Comparison of ENCODE assay signal across 2 cellular contexts in the genomic region with DNA sequence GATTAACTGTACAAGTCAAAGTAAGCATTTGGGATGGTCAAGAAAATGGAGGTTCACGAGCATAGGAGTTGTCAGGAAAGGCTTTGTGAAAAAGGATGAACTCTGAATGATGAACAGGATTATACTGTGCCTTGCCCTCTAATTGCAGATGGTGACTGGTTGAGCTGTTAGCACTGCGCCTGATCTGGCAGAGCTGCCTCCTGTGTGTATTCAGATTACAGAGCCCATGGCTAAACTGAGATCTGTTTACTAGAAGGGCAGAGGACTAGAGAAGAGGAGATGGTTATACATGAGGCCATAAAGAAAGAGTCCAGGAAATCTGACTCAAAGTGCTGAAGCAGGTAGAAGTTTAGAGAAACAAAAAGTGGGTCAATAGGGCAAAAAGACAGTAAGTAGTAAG.
TF ChIP-seq lines count a peak whose summit lies in the region.

No MANE protein-coding gene starts in this region.

TF ChIP-seq in SK-N-SH, 30 proteins besides CTCF, POLR2A, EP300 and RAD21 (continued from another document):
- TF ChIP-seq, protein P1, sequence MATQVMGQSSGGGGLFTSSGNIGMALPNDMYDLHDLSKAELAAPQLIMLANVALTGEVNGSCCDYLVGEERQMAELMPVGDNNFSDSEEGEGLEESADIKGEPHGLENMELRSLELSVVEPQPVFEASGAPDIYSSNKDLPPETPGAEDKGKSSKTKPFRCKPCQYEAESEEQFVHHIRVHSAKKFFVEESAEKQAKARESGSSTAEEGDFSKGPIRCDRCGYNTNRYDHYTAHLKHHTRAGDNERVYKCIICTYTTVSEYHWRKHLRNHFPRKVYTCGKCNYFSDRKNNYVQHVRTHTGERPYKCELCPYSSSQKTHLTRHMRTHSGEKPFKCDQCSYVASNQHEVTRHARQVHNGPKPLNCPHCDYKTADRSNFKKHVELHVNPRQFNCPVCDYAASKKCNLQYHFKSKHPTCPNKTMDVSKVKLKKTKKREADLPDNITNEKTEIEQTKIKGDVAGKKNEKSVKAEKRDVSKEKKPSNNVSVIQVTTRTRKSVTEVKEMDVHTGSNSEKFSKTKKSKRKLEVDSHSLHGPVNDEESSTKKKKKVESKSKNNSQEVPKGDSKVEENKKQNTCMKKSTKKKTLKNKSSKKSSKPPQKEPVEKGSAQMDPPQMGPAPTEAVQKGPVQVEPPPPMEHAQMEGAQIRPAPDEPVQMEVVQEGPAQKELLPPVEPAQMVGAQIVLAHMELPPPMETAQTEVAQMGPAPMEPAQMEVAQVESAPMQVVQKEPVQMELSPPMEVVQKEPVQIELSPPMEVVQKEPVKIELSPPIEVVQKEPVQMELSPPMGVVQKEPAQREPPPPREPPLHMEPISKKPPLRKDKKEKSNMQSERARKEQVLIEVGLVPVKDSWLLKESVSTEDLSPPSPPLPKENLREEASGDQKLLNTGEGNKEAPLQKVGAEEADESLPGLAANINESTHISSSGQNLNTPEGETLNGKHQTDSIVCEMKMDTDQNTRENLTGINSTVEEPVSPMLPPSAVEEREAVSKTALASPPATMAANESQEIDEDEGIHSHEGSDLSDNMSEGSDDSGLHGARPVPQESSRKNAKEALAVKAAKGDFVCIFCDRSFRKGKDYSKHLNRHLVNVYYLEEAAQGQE (IDR thresholded peaks at IDR 0.05; ENCODE audit: low read depth, low read length) = no peak

TF ChIP-seq in SK-N-SH treated with all-trans-retinoic acid at 6 μM for 48 hours, 23 proteins besides CTCF, POLR2A, EP300 and RAD21 (continued from another document):
- TF ChIP-seq, protein P2, sequence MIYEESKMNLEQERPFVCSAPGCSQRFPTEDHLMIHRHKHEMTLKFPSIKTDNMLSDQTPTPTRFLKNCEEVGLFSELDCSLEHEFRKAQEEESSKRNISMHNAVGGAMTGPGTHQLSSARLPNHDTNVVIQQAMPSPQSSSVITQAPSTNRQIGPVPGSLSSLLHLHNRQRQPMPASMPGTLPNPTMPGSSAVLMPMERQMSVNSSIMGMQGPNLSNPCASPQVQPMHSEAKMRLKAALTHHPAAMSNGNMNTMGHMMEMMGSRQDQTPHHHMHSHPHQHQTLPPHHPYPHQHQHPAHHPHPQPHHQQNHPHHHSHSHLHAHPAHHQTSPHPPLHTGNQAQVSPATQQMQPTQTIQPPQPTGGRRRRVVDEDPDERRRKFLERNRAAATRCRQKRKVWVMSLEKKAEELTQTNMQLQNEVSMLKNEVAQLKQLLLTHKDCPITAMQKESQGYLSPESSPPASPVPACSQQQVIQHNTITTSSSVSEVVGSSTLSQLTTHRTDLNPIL (CRISPR knock-in tag; IDR thresholded peaks at IDR 0.05; ENCODE audit: low read depth) = no peak
- TF ChIP-seq ZFP3 (CRISPR knock-in tag; IDR thresholded peaks at IDR 0.05) = no peak
- TF ChIP-seq ZFP30 (CRISPR knock-in tag; IDR thresholded peaks at IDR 0.05) = no peak
- TF ChIP-seq ZC3H10 (CRISPR knock-in tag; IDR thresholded peaks at IDR 0.05) = no peak
- TF ChIP-seq TOX (CRISPR knock-in tag; IDR thresholded peaks at IDR 0.05; ENCODE audit: borderline replicate concordance) = no peak
- TF ChIP-seq RARB (CRISPR knock-in tag; IDR thresholded peaks at IDR 0.05) = no peak
- no peak for TF ChIP-seq TCF4 (CRISPR knock-in tag; IDR thresholded peaks at IDR 0.05; ENCODE audit: borderline replicate concordance)
- no peak for TF ChIP-seq SNAI2 (CRISPR knock-in tag; IDR thresholded peaks at IDR 0.05)
- no peak for TF ChIP-seq ZNF70 (CRISPR knock-in tag; IDR thresholded peaks at IDR 0.05)
